Comparison of ENCODE assay signal across 8 cellular contexts in the genomic region with DNA sequence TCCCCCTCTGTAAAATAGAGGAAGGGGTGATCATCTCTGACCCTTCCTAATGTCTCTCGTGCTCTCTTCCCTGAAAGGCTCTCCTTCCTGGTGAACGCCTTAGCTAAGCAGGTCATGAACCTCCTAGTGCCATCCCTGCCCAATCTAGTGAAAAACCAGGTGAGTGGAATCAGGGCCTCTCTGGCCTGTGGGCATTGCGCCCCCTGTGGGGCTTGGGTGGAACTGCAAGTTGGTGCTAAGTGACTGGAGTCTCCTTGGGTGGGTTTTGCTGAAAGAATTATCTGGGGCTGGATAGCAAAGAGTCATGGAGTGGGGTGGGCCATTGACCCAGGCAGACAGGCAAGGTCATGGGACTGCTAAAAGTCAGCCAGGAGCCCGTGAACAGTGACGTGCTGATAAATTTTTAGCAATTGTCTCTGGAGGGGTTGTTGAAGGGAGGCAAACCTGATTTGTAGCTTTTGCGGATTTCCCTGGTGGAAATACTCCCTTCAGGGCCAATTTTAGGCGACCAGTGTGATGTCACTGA. TPM values are rescaled to one million over a fixed set of nuclear protein-coding genes. Genes with fewer than 3 reads are reported as not detected.
DNase-seq lines count a peak whose midpoint lies in the region; ATAC-seq and TF ChIP-seq lines count a peak whose summit lies in the region.

No MANE protein-coding gene starts in this region.

- H3K4me1 Mint-ChIP-seq in activated B cell treated with CpG ODN at 0.5 μM for 24 hours: no peaks in the 10 kb centered on the region

- in situ Hi-C loops in T47D (cut with HindIII; ENCODE audit: low pct_unique_long_range_greater_than_20kb, low sequenced_read_pairs): no loop called here

- no peaks in the 10 kb centered on the region for H3K9me2 ChIP-seq in Loucy (replicated peaks; ENCODE audit: low read depth, low read length)

- no peaks in the 10 kb centered on the region for H3K79me2 ChIP-seq in Loucy (ENCODE audit: insufficient read depth, low read length)

- TF ChIP-seq CTCF in Loucy (conservative IDR thresholded peaks at IDR 0.05; ENCODE audit: low read length) (peak; percentile 100), activated B cell treated with CpG ODN at 0.5 μM for 24 hours (IDR thresholded peaks at IDR 0.05) (peak; percentile 50), lower lobe of right lung (IDR thresholded peaks at IDR 0.05) (peak; percentile 85)

- no peaks in the 10 kb centered on the region for H3K36me3 ChIP-seq in Loucy (ENCODE audit: insufficient read depth, low read length)
- no peaks in the 10 kb centered on the region for H3K36me3 ChIP-seq in lower lobe of right lung

- no peak overlapping the region for H3K4me3 Mint-ChIP-seq in activated B cell treated with CpG ODN at 0.5 μM for 24 hours

- no peak overlapping the region for H3K27ac ChIP-seq in lower lobe of right lung

- POLR2A ChIA-PET in activated B cell treated with CpG ODN at 0.5 μM for 24 hours (lab: Charles Lee): no interaction called here

- no peaks in the 10 kb centered on the region for H3K27me3 ChIP-seq in Loucy (ENCODE audit: insufficient read depth, low read length, poor library complexity, severe bottlenecking)
- peaks cover 9% of the 10 kb centered on the region for H3K27me3 ChIP-seq in lower lobe of right lung (ENCODE audit: low read depth)

- no peak overlapping the region for H3K9ac ChIP-seq in Loucy (ENCODE audit: low read depth, low read length, poor library complexity, severe bottlenecking)

- no peak overlapping the region for H3K27ac Mint-ChIP-seq in activated B cell treated with CpG ODN at 0.5 μM for 24 hours

- ATAC-seq in activated B cell treated with CpG ODN at 0.5 μM for 24 hours (ENCODE audit: low read depth) (peak; percentile 25), lower lobe of right lung (peak; percentile 79 to 81), GM19023 (IDR thresholded peaks at IDR 0.05; ENCODE audit: unreplicated experiment) (no peak), GM19397 (IDR thresholded peaks at IDR 0.05; ENCODE audit: unreplicated experiment) (no peak)

- no peaks in the 10 kb centered on the region for H3K9me3 Mint-ChIP-seq in activated B cell treated with CpG ODN at 0.5 μM for 24 hours

- no peaks in the 10 kb centered on the region for H3K9me3 ChIP-seq in Loucy (ENCODE audit: insufficient read depth, low read depth, low read length)
- no peaks in the 10 kb centered on the region for H3K9me3 ChIP-seq in lower lobe of right lung

- H3K4me3 ChIP-seq in Loucy (ENCODE audit: low read length, poor library complexity, severe bottlenecking) (no peak overlapping the region), lower lobe of right lung (no peak overlapping the region)

- no peaks in the 10 kb centered on the region for H3K36me3 Mint-ChIP-seq in activated B cell treated with CpG ODN at 0.5 μM for 24 hours (ENCODE audit: low read depth)

- H3F3A ChIP-seq in Loucy (ENCODE audit: low read depth): no peaks in the 10 kb centered on the region

- H4K20me1 ChIP-seq in Loucy (ENCODE audit: insufficient read depth, low read length, poor library complexity, severe bottlenecking): no peaks in the 10 kb centered on the region

- intact Hi-C loops in activated B cell treated with CpG ODN at 0.5 μM for 24 hours (cut with micrococcal nuclease): loop anchor here (1.0 to 10.0 kb wide), 4 partner anchors 153 to 617 kb away; a partner anchor contains a TSS
- intact Hi-C loops in lower lobe of right lung (cut with DNase I): no loop called here

- H3K4me1 ChIP-seq in Loucy (ENCODE audit: insufficient read depth, low read length, poor library complexity, severe bottlenecking) (no peaks in the 10 kb centered on the region), lower lobe of right lung (no peaks in the 10 kb centered on the region)

- peaks cover 7% of the 10 kb centered on the region for H3K27me3 Mint-ChIP-seq in activated B cell treated with CpG ODN at 0.5 μM for 24 hours

- no peak overlapping the region for H3K4me2 ChIP-seq in Loucy (ENCODE audit: low read depth, low read length, poor library complexity, severe bottlenecking)

- no peak overlapping the region for H2AFZ ChIP-seq in Loucy (ENCODE audit: low read length)

- CTCF ChIA-PET in activated B cell treated with CpG ODN at 0.5 μM for 24 hours (lab: Charles Lee): interaction anchor here (0.6 to 1.8 kb wide), 4 partner anchors 388 to 1068 kb away, joined by 3 to 9 read pairs (median 4); no protein-coding TSS in a partner anchor

- DNase-seq in EH (ENCODE audit: low read depth) (peak; percentile 15), activated B cell treated with CpG ODN at 0.5 μM for 24 hours (peak; percentile 55), T47D (ENCODE audit: low read depth in 1 of 2, low spot score in 1 of 2) (peak; percentile 31 to 67), lower lobe of right lung (peak; percentile 68)
- peak; percentile 21 to 23 for DNase-seq in stimulated activated CD8-positive, alpha-beta memory T cell treated with anti-CD3 and anti-CD28 coated beads, Interleukin-15, amount 100 ng/mL, for 4 hours (ENCODE audit: low read depth in 2 of 2)

RNA-seq across cellular contexts. Expression of a gene that starts 8.9 kb away (rescaled TPM):
- total RNA-seq in activated B cell treated with CpG ODN at 0.5 μM for 24 hours (not detected in 2 replicates), lower lobe of right lung (263 TPM)

RNA-seq across cellular contexts. Expression of a gene that starts 56.1 kb away (rescaled TPM):
- total RNA-seq in activated B cell treated with CpG ODN at 0.5 μM for 24 hours (not detected in 2 replicates), lower lobe of right lung (28.4 TPM)

Comparison
In these comparisons a context has a peak if more than half of its experiments do, and no peak if none do; other contexts are left out.
1. DNase-seq: peak in every context shown above with its lines; median percentile 68 in lower lobe of right lung; 55 in activated B cell treated with CpG ODN at 0.5 μM for 24 hours; 49 in T47D; 22 in stimulated activated CD8-positive, alpha-beta memory T cell treated with anti-CD3 and anti-CD28 coated beads, Interleukin-15, amount 100 ng/mL, for 4 hours; 15 in EH.
2. CTCF ChIP-seq: peak in every context shown above with its lines; median percentile 100 in Loucy; 85 in lower lobe of right lung; 50 in activated B cell treated with CpG ODN at 0.5 μM for 24 hours.
3. ATAC-seq: peak in activated B cell treated with CpG ODN at 0.5 μM for 24 hours (single experiment) and lower lobe of right lung (2 of 2); none in GM19023 (single experiment) and GM19397 (single experiment).
4. RNA of a gene that starts 8.9 kb away (total RNA-seq): 263 TPM in lower lobe of right lung (single experiment); not detected in activated B cell treated with CpG ODN at 0.5 μM for 24 hours; every median in the first group is over 100 times any median in the second.
5. RNA of a gene that starts 56.1 kb away (total RNA-seq): 28.4 TPM in lower lobe of right lung (single experiment); not detected in activated B cell treated with CpG ODN at 0.5 μM for 24 hours; every median in the first group is over 10 times any median in the second.